Comparison of ENCODE assay signal across 19 cellular contexts in genomic region chrY:16601626-16602025, GRCh38.
DNase-seq lines count a peak whose midpoint lies in the region; ATAC-seq and TF ChIP-seq lines count a peak whose summit lies in the region.
"Had no signal": no experiment of that assay in that cellular context is flagged by ENCODE, and none has a peak within 500 bp of the region (broad histone marks: within the 10 kb centered on the region; RNA-seq: fewer than 3 reads in every experiment).

No MANE protein-coding gene starts in this region.

- H2AK5ac ChIP-seq in mesenchymal stem cell (ENCODE audit: low read length, severe bottlenecking), result no peak overlapping the region

- H3K4me2 ChIP-seq in mesenchymal stem cell (ENCODE audit: low read length, poor library complexity, severe bottlenecking), result no peak overlapping the region
- H3K4me2 ChIP-seq in SK-N-SH, result no peak overlapping the region
- H3K4me2 ChIP-seq: A549, BLaER1 had no signal

- no peak overlapping the region for H3K4me3 ChIP-seq in mesenchymal stem cell (ENCODE audit: insufficient read depth in 1 of 2, low read depth in 1 of 2, low read length in 2 of 2)
- no peak overlapping the region for H3K4me3 ChIP-seq in SK-N-SH (ENCODE audit: low read depth in 2 of 2, low read length in 1 of 2)
- H3K4me3 ChIP-seq: A549, BLaER1 had no signal

- H3K9ac ChIP-seq in mesenchymal stem cell (ENCODE audit: low read length), result no peak overlapping the region
- no peak overlapping the region for H3K9ac ChIP-seq in SK-N-SH
- H3K9ac ChIP-seq: BLaER1 had no signal

- DNase-seq in Caki2 (ENCODE audit: low read depth) (peak; percentile 21), glomerular visceral epithelial cell (ENCODE audit: extremely low spot score) (peak; percentile 39), mesenchymal stem cell (no peak), SK-N-SH (no peak), AML-193 (lab: John Stamatoyannopoulos, UW) (no peak)
- DNase-seq: 8988T; BE2C; C1 segment of cervical spinal cord; Calu3; CD4-positive, alpha-beta memory T cell; CD4-positive, CD25-positive, alpha-beta regulatory T cell; CD8-positive, alpha-beta memory T cell; COR-L47; DMS79 treated with DMSO at 0.1 percent for 48 hours; GF-D8 had no signal

- no peaks in the 10 kb centered on the region for H3K27me3 ChIP-seq in mesenchymal stem cell (ENCODE audit: control insufficient read depth in 1 of 2, insufficient read depth in 1 of 2, low read length in 2 of 2)
- no peaks in the 10 kb centered on the region for H3K27me3 ChIP-seq in SK-N-SH (ENCODE audit: insufficient read depth)
- H3K27me3 ChIP-seq: BE2C, BLaER1 had no signal

- H2BK15ac ChIP-seq in mesenchymal stem cell (ENCODE audit: low read depth, poor library complexity, severe bottlenecking), result no peak overlapping the region

- WGBS in mesenchymal stem cell, result no CpG with 5 or more reads among the region's 2 CpGs
- WGBS in SK-N-SH (ENCODE audit: low lambda C conversion rate), result no CpG with 5 or more reads among the region's 2 CpGs

- H3K36me3 ChIP-seq in mesenchymal stem cell (ENCODE audit: control insufficient read depth in 1 of 2, insufficient read depth in 2 of 2, low read depth in 1 of 2, low read length in 2 of 2) (no peaks in the 10 kb centered on the region), SK-N-SH (replicated peaks in 1 of 2; ENCODE audit: control insufficient read depth in 1 of 2, insufficient read depth in 2 of 2, low read length in 1 of 2) (no peaks in the 10 kb centered on the region)
- H3K36me3 ChIP-seq: BE2C, BLaER1 had no signal

- no peak overlapping the region for H2BK120ac ChIP-seq in mesenchymal stem cell (ENCODE audit: low read depth, low read length)

- H3K14ac ChIP-seq in mesenchymal stem cell (ENCODE audit: low read length in 2 of 2), result no peak overlapping the region

- no peak overlapping the region for H2BK5ac ChIP-seq in mesenchymal stem cell (ENCODE audit: low read depth, low read length, poor library complexity, severe bottlenecking)

- in situ Hi-C loops in Caki2 (cut with HindIII; ENCODE audit: low pct_unique_long_range_greater_than_20kb, low sequenced_read_pairs), result no loop called here

- H3K4me1 ChIP-seq in mesenchymal stem cell (ENCODE audit: control insufficient read depth, insufficient read depth, low read depth, low read length) (no peaks in the 10 kb centered on the region), SK-N-SH (ENCODE audit: control insufficient read depth in 1 of 2, insufficient read depth in 2 of 2, low read depth in 1 of 2, low read length in 1 of 2) (no peaks in the 10 kb centered on the region)
- H3K4me1 ChIP-seq: A549, BE2C, BLaER1 had no signal

- peak overlapping the region; percentile 87 for H3K27ac ChIP-seq in mesenchymal stem cell (ENCODE audit: low read length, poor library complexity, severe bottlenecking)
- no peak overlapping the region for H3K27ac ChIP-seq in SK-N-SH (ENCODE audit: low read depth in 2 of 2, low read length in 1 of 2)
- H3K27ac ChIP-seq: A549, BLaER1 had no signal

- no peak overlapping the region for H2AFZ ChIP-seq in mesenchymal stem cell (ENCODE audit: low read depth, low read length)
- H2AFZ ChIP-seq in SK-N-SH (ENCODE audit: low read depth), result no peak overlapping the region

- H3K4ac ChIP-seq in mesenchymal stem cell (ENCODE audit: low read depth in 1 of 2, low read length in 2 of 2), result no peak overlapping the region

- H3K9me3 ChIP-seq in mesenchymal stem cell (ENCODE audit: control insufficient read depth, low read length), result no peaks in the 10 kb centered on the region
- no peaks in the 10 kb centered on the region for H3K9me3 ChIP-seq in SK-N-SH
- H3K9me3 ChIP-seq: A549, BE2C, BLaER1 had no signal

- no peaks in the 10 kb centered on the region for H3K79me1 ChIP-seq in mesenchymal stem cell (replicated peaks; ENCODE audit: low read length, poor library complexity, severe bottlenecking)

- no peak overlapping the region for H2BK12ac ChIP-seq in mesenchymal stem cell (ENCODE audit: low read length in 2 of 2)

- no peak overlapping the region for H4K8ac ChIP-seq in mesenchymal stem cell (ENCODE audit: low read length)

- no peaks in the 10 kb centered on the region for H3F3A ChIP-seq in SK-N-SH (replicated peaks; ENCODE audit: insufficient read depth)

- ATAC-seq in HG02884 (IDR thresholded peaks at IDR 0.05; ENCODE audit: unreplicated experiment), result no peak
- no peak for ATAC-seq in GM21786 (IDR thresholded peaks at IDR 0.05; ENCODE audit: unreplicated experiment)
- ATAC-seq: A549 had no signal

- H3K18ac ChIP-seq in mesenchymal stem cell (ENCODE audit: low read depth in 1 of 2, low read length in 2 of 2), result no peak overlapping the region

- no peak overlapping the region for H4K91ac ChIP-seq in mesenchymal stem cell (ENCODE audit: low read length)

- no peak for TF ChIP-seq EP300 in SK-N-SH (IDR thresholded peaks at IDR 0.05; ENCODE audit: borderline replicate concordance in 1 of 2, low read depth in 1 of 2, low read length in 1 of 2)

- no peak for TF ChIP-seq CTCF in SK-N-SH (IDR thresholded peaks at IDR 0.05)

- no peaks in the 10 kb centered on the region for H4K20me1 ChIP-seq in SK-N-SH (ENCODE audit: insufficient read depth)
- H4K20me1 ChIP-seq: BLaER1 had no signal

- POLR2A ChIA-PET in SK-N-SH (lab: Yijun Ruan, JAX), result no interaction called here

- H3K9me2 ChIP-seq in SK-N-SH, result no peaks in the 10 kb centered on the region

- TF ChIP-seq RAD21 in SK-N-SH (IDR thresholded peaks at IDR 0.05; ENCODE audit: low read length), result no peak

- no peaks in the 10 kb centered on the region for H3K79me2 ChIP-seq in SK-N-SH (ENCODE audit: insufficient read depth)

- CTCF ChIA-PET in SK-N-SH (lab: Yijun Ruan, JAX), result no interaction called here

- no peak overlapping the region for H3K23ac ChIP-seq in mesenchymal stem cell (ENCODE audit: low read length in 2 of 2)

TF ChIP-seq in SK-N-SH, 30 proteins besides CTCF, POLR2A, EP300 and RAD21:
- TF ChIP-seq, protein P1, sequence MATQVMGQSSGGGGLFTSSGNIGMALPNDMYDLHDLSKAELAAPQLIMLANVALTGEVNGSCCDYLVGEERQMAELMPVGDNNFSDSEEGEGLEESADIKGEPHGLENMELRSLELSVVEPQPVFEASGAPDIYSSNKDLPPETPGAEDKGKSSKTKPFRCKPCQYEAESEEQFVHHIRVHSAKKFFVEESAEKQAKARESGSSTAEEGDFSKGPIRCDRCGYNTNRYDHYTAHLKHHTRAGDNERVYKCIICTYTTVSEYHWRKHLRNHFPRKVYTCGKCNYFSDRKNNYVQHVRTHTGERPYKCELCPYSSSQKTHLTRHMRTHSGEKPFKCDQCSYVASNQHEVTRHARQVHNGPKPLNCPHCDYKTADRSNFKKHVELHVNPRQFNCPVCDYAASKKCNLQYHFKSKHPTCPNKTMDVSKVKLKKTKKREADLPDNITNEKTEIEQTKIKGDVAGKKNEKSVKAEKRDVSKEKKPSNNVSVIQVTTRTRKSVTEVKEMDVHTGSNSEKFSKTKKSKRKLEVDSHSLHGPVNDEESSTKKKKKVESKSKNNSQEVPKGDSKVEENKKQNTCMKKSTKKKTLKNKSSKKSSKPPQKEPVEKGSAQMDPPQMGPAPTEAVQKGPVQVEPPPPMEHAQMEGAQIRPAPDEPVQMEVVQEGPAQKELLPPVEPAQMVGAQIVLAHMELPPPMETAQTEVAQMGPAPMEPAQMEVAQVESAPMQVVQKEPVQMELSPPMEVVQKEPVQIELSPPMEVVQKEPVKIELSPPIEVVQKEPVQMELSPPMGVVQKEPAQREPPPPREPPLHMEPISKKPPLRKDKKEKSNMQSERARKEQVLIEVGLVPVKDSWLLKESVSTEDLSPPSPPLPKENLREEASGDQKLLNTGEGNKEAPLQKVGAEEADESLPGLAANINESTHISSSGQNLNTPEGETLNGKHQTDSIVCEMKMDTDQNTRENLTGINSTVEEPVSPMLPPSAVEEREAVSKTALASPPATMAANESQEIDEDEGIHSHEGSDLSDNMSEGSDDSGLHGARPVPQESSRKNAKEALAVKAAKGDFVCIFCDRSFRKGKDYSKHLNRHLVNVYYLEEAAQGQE (IDR thresholded peaks at IDR 0.05; ENCODE audit: low read depth, low read length), result no peak
- TF ChIP-seq ELF1 (IDR thresholded peaks at IDR 0.05) (no peak), NRF1 (IDR thresholded peaks at IDR 0.05; ENCODE audit: low read depth, low read length) (no peak), SMC3 (IDR thresholded peaks at IDR 0.05; ENCODE audit: low read depth, low read length) (no peak), GATA2 (CRISPR knock-in tag; IDR thresholded peaks at IDR 0.05) (no peak), TEAD4 (IDR thresholded peaks at IDR 0.05; ENCODE audit: borderline replicate concordance, insufficient read depth) (no peak)

Comparison
In these comparisons a context has a peak if more than half of its experiments do, and no peak if none do; other contexts are left out.
1. DNase-seq: peak in Caki2 (single experiment) and glomerular visceral epithelial cell (single experiment); none in mesenchymal stem cell (single experiment), SK-N-SH (single experiment) and AML-193 (0 of 2).